17 cellular contexts compared by ENCODE assay signal in the genomic region with DNA sequence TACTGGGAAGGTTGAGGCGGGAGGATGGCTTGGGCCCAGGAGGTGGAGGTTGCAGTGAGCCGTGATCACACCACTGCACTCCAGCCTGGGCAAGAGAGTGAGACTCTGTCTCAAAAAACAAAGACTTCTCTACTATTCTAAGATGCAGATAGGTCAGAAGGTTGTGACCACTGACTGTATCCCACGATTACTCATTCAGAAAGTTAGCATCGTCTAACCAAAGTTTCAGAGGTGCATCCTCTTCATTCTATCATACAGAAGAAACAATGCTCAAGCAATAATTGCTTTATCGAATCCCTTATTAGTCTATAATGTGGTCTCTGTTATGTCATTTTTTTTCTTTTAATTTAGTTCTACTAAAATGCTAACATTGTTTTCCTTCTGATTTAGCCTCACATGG.
DNase-seq lines count a peak whose midpoint lies in the region; ATAC-seq, FAIRE-seq and TF ChIP-seq lines count a peak whose summit lies in the region.
"Had no signal": no experiment of that assay in that cellular context is flagged by ENCODE, and none has a peak within 500 bp of the region (broad histone marks: within the 10 kb centered on the region; RNA-seq: fewer than 3 reads in every experiment).

No MANE protein-coding gene starts in this region.

- no peak overlapping the region for H2AFZ ChIP-seq in SK-N-SH (ENCODE audit: low read depth)

- peaks cover 0 to 58% of the 10 kb centered on the region in 2 experiments; a peak in 2 of 4 replicates for H3K4me1 ChIP-seq in SK-N-SH (ENCODE audit: control insufficient read depth in 1 of 2, insufficient read depth in 2 of 2, low read depth in 1 of 2, low read length in 1 of 2)
- H3K4me1 ChIP-seq: body of pancreas, heart right ventricle had no signal

- no peaks in the 10 kb centered on the region for H3K79me2 ChIP-seq in SK-N-SH (ENCODE audit: insufficient read depth)

- DNase-seq in SK-N-SH, result no peak
- no peak for DNase-seq in HTR-8/SVneo (ENCODE audit: insufficient read length, low spot score)
- no peak for DNase-seq in amygdala (lab: John Stamatoyannopoulos, UW)
- DNase-seq in NCI-H748 treated with DMSO at 0.1 percent for 48 hours (lab: John Stamatoyannopoulos, UW), result no peak
- DNase-seq: activated T-cell treated with anti-CD3 and anti-CD28 coated beads, Interleukin-2, amount 50 U/mL, for 48 hours; BE2C; body of pancreas; EL; heart right ventricle; left ventricle myocardium superior; NCI-H345; small intestine had no signal

- no peak for FAIRE-seq in HTR-8/SVneo (lab: Jason Lieb, UNC)
- FAIRE-seq: small intestine had no signal

- H4K20me1 ChIP-seq in SK-N-SH (ENCODE audit: insufficient read depth), result no peaks in the 10 kb centered on the region

- CTCF ChIA-PET in SK-N-SH (lab: Yijun Ruan, JAX), result interaction anchor here (1.5 to 2.4 kb wide), 4 partner anchors 12 to 642 kb away, joined by 4 to 10 read pairs (median 6); no protein-coding TSS in a partner anchor

- peaks cover 7 to 38% of the 10 kb centered on the region in 2 experiments for H3K36me3 ChIP-seq in SK-N-SH (replicated peaks in 1 of 2; ENCODE audit: control insufficient read depth in 1 of 2, insufficient read depth in 2 of 2, low read length in 1 of 2)
- H3K36me3 ChIP-seq: BE2C, heart right ventricle had no signal

- H3K4me2 ChIP-seq in SK-N-SH, result no peak overlapping the region

- no peak overlapping the region for H3K9ac ChIP-seq in SK-N-SH

- H3K27ac ChIP-seq in SK-N-SH (ENCODE audit: low read depth in 2 of 2, low read length in 1 of 2), result peak overlapping the region in 1 of 2 experiments; percentile 100; a peak in 2 of 4 replicates
- H3K27ac ChIP-seq: body of pancreas, heart right ventricle, VCaP had no signal

- WGBS in SK-N-SH (ENCODE audit: low lambda C conversion rate), result 98% methylated on average over 5 of the region's 5 CpGs

- no peak for TF ChIP-seq EP300 in SK-N-SH (IDR thresholded peaks at IDR 0.05; ENCODE audit: borderline replicate concordance in 1 of 2, low read depth in 1 of 2, low read length in 1 of 2)

- H3F3A ChIP-seq in SK-N-SH (replicated peaks; ENCODE audit: insufficient read depth), result no peaks in the 10 kb centered on the region

- no peaks in the 10 kb centered on the region for H3K9me3 ChIP-seq in SK-N-SH
- H3K9me3 ChIP-seq: BE2C, body of pancreas, heart right ventricle had no signal

- no peak overlapping the region for H3K4me3 ChIP-seq in SK-N-SH (ENCODE audit: low read depth in 2 of 2, low read length in 1 of 2)
- H3K4me3 ChIP-seq: body of pancreas, heart right ventricle had no signal

- POLR2A ChIA-PET in SK-N-SH (lab: Yijun Ruan, JAX), result no interaction called here

- no peaks in the 10 kb centered on the region for H3K9me2 ChIP-seq in SK-N-SH

- no peak for TF ChIP-seq RAD21 in SK-N-SH (IDR thresholded peaks at IDR 0.05; ENCODE audit: low read length)

- H3K27me3 ChIP-seq in SK-N-SH (ENCODE audit: insufficient read depth), result no peaks in the 10 kb centered on the region
- H3K27me3 ChIP-seq: BE2C, body of pancreas, heart right ventricle had no signal

- ATAC-seq in GM18511 (IDR thresholded peaks at IDR 0.05; ENCODE audit: unreplicated experiment) (peak; percentile 96), GM19463 (IDR thresholded peaks at IDR 0.05; ENCODE audit: unreplicated experiment) (peak; percentile 97), HG02798 (IDR thresholded peaks at IDR 0.05; ENCODE audit: poor library complexity, unreplicated experiment) (peak; percentile 72), HG03469 (IDR thresholded peaks at IDR 0.05; ENCODE audit: unreplicated experiment) (peak; percentile 94)
- ATAC-seq: body of pancreas, heart right ventricle, left ventricle myocardium superior had no signal

- no peak for TF ChIP-seq CTCF in SK-N-SH (IDR thresholded peaks at IDR 0.05)

TF ChIP-seq in SK-N-SH, 30 proteins besides CTCF, POLR2A, EP300 and RAD21:
- no peak for TF ChIP-seq GATA2 (CRISPR knock-in tag; IDR thresholded peaks at IDR 0.05)
- TF ChIP-seq YY1 (IDR thresholded peaks at IDR 0.05; ENCODE audit: low read depth), result no peak
